13 cellular contexts compared by ENCODE assay signal in the genomic region with DNA sequence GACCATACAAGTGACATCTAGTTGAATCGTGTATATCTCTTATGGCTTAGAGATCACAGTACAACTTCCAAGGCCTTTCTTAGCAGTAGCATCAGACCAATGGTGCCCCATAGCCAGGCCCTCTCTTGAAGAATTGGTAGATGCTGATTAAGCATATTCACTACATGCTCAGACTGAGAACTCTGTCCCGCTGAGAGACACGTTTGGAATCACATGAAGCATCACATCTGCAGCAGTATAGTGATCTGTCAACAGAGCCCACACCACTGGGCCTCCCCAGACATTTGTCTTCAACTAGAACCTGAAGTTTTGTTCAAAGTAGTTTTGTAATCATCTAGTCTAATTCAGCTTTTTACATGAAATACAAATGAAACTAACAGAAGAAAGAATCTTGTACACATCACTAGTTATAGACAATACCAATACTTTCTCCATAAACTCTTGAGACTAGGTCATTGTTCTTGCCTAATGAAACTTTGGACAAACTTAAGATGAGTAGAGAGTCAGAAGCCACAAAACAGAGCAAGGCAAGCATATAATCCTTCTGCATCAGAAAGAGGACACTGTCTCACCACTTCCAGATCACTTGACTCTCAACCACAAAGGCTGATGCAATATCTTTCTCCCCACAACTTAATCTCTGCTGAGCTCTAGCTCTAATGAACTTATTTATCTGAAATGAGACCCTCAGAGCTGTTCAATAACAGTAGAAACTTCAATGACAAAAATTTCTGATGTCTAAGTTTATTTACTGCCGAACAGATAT.
A peak's percentile ranks its signal among the peaks of the same experiment; 100 is the strongest.
DNase-seq lines count a peak whose midpoint lies in the region; ATAC-seq and TF ChIP-seq lines count a peak whose summit lies in the region.
"Had no signal": no experiment of that assay in that cellular context is flagged by ENCODE, and none has a peak within 500 bp of the region (broad histone marks: within the 10 kb centered on the region; RNA-seq: fewer than 3 reads in every experiment).

No MANE protein-coding gene starts in this region.

- no peaks in the 10 kb centered on the region for H4K20me1 ChIP-seq in BLaER1 treated with 17β-estradiol and CSF1 and Interleukin-3, amounts not matched to agents 10 nM and 100 nM

- peak; percentile 15 for DNase-seq in foreskin melanocyte
- DNase-seq in tibial artery: no peak
- DNase-seq in stimulated activated naive B cell treated with anti-CD40 and anti-IgM and Interleukin-4, amounts not matched to agents 10 μg/mL and 1 μg/mL and 100 μg/mL, for 72 hours: no peak
- no peak for DNase-seq in dermis blood vessel endothelial cell
- DNase-seq in RWPE1 (ENCODE audit: low spot score): no peak
- DNase-seq: head of caudate nucleus; NCI-H2171 treated with DMSO at 0.1 percent for 48 hours; stimulated activated CD4-positive, alpha-beta T cell treated with anti-CD3 and anti-CD28 coated beads, Interleukin-2, amount 100 ng/mL, for 48 hours; uterus had no signal

- ATAC-seq in HG03060 (IDR thresholded peaks at IDR 0.05; ENCODE audit: low read depth, unreplicated experiment) (peak; percentile 57), SK-N-SH treated with all-trans-retinoic acid at 6 μM for 48 hours (peak; percentile 36; the same call in 2 of the 3 replicates)
- ATAC-seq in stimulated activated naive B cell treated with anti-CD40 and anti-IgM and Interleukin-4, amounts not matched to agents 10 μg/mL and 1 μg/mL and 100 μg/mL, for 72 hours (replicated peaks): no peak

- peak overlapping the region in 10 of 11 experiments; percentile 20 to 72 (median 50); a peak in 17 of 22 replicates for H3K4me2 ChIP-seq in BLaER1 treated with 17β-estradiol and CSF1 and Interleukin-3, amounts not matched to agents 10 nM and 100 nM

- intact Hi-C loops in tibial artery (cut with DNase I; ENCODE audit: low total_unique reads): no loop called here

- no peak overlapping the region for H3K4me3 Mint-ChIP-seq in stimulated activated naive B cell treated with anti-CD40 and anti-IgM and Interleukin-4, amounts not matched to agents 10 μg/mL and 1 μg/mL and 100 μg/mL, for 72 hours
- H3K4me3 Mint-ChIP-seq: activated naive CD4-positive, alpha-beta T cell treated with anti-CD3 and anti-CD28 coated beads, Interleukin-2, amount 50 U/mL, for 24 hours had no signal

- no peak overlapping the region for H3K4me3 ChIP-seq in BLaER1 treated with 17β-estradiol and CSF1 and Interleukin-3, amounts not matched to agents 10 nM and 100 nM
- no peak overlapping the region for H3K4me3 ChIP-seq in tibial artery
- H3K4me3 ChIP-seq: uterus had no signal

- TF ChIP-seq CTCF in tibial artery (IDR thresholded peaks at IDR 0.05): no peak
- TF ChIP-seq CTCF in RWPE1 (conservative IDR thresholded peaks at IDR 0.05; ENCODE audit: low read depth): no peak

- no peaks in the 10 kb centered on the region for H3K27me3 ChIP-seq in BLaER1 treated with 17β-estradiol and CSF1 and Interleukin-3, amounts not matched to agents 10 nM and 100 nM
- H3K27me3 ChIP-seq in tibial artery: no peaks in the 10 kb centered on the region
- H3K27me3 ChIP-seq: uterus had no signal

- H3K36me3 ChIP-seq in BLaER1 treated with 17β-estradiol and CSF1 and Interleukin-3, amounts not matched to agents 10 nM and 100 nM: no peaks in the 10 kb centered on the region
- no peaks in the 10 kb centered on the region for H3K36me3 ChIP-seq in tibial artery
- H3K36me3 ChIP-seq: uterus had no signal

- H3K27ac Mint-ChIP-seq in stimulated activated naive B cell treated with anti-CD40 and anti-IgM and Interleukin-4, amounts not matched to agents 10 μg/mL and 1 μg/mL and 100 μg/mL, for 72 hours: no peak overlapping the region
- H3K27ac Mint-ChIP-seq: activated naive CD4-positive, alpha-beta T cell treated with anti-CD3 and anti-CD28 coated beads, Interleukin-2, amount 50 U/mL, for 24 hours had no signal

- POLR2A ChIA-PET in RWPE1 (lab: Yijun Ruan, JAX; ENCODE audit: low non-redundant PET): no interaction called here

- H3K9me3 Mint-ChIP-seq in stimulated activated naive B cell treated with anti-CD40 and anti-IgM and Interleukin-4, amounts not matched to agents 10 μg/mL and 1 μg/mL and 100 μg/mL, for 72 hours: peaks cover 4 to 9% of the 10 kb centered on the region in 2 donors

- CTCF ChIA-PET in RWPE1 (lab: Yijun Ruan, JAX): no interaction called here

- peak overlapping the region; percentile 12 to 69 (median 50); a peak in 17 of 22 replicates for H3K27ac ChIP-seq in BLaER1 treated with 17β-estradiol and CSF1 and Interleukin-3, amounts not matched to agents 10 nM and 100 nM
- H3K27ac ChIP-seq in tibial artery: no peak overlapping the region
- no peak overlapping the region for H3K27ac ChIP-seq in RWPE1
- H3K27ac ChIP-seq: uterus had no signal

- H3K4me1 ChIP-seq in BLaER1 treated with 17β-estradiol and CSF1 and Interleukin-3, amounts not matched to agents 10 nM and 100 nM: peaks cover 10 to 26% (median 18%) of the 10 kb centered on the region in 10 experiments; a peak in 18 of 20 replicates
- peaks cover 0 to 12% (median 0%) of the 10 kb centered on the region in 4 donors for H3K4me1 ChIP-seq in tibial artery
- H3K4me1 ChIP-seq: uterus had no signal

- H3K9ac ChIP-seq in BLaER1 treated with 17β-estradiol and CSF1 and Interleukin-3, amounts not matched to agents 10 nM and 100 nM: peak overlapping the region in 1 of 11 experiments; percentile 4; a peak in 1 of 22 replicates

- no peaks in the 10 kb centered on the region for H3K27me3 Mint-ChIP-seq in stimulated activated naive B cell treated with anti-CD40 and anti-IgM and Interleukin-4, amounts not matched to agents 10 μg/mL and 1 μg/mL and 100 μg/mL, for 72 hours
- H3K27me3 Mint-ChIP-seq: activated naive CD4-positive, alpha-beta T cell treated with anti-CD3 and anti-CD28 coated beads, Interleukin-2, amount 50 U/mL, for 24 hours had no signal

- H3K9me3 ChIP-seq in BLaER1 treated with 17β-estradiol and CSF1 and Interleukin-3, amounts not matched to agents 10 nM and 100 nM (replicated peaks in 1 of 11): peaks cover 6 to 14% (median 11%) of the 10 kb centered on the region in 11 experiments; a peak in 19 of 22 replicates
- H3K9me3 ChIP-seq in tibial artery: no peaks in the 10 kb centered on the region
- H3K9me3 ChIP-seq: uterus had no signal

- no peaks in the 10 kb centered on the region for H3K36me3 Mint-ChIP-seq in stimulated activated naive B cell treated with anti-CD40 and anti-IgM and Interleukin-4, amounts not matched to agents 10 μg/mL and 1 μg/mL and 100 μg/mL, for 72 hours
- H3K36me3 Mint-ChIP-seq: activated naive CD4-positive, alpha-beta T cell treated with anti-CD3 and anti-CD28 coated beads, Interleukin-2, amount 50 U/mL, for 24 hours had no signal

- no peaks in the 10 kb centered on the region for H3K4me1 Mint-ChIP-seq in stimulated activated naive B cell treated with anti-CD40 and anti-IgM and Interleukin-4, amounts not matched to agents 10 μg/mL and 1 μg/mL and 100 μg/mL, for 72 hours
- H3K4me1 Mint-ChIP-seq: activated naive CD4-positive, alpha-beta T cell treated with anti-CD3 and anti-CD28 coated beads, Interleukin-2, amount 50 U/mL, for 24 hours had no signal

TF ChIP-seq in SK-N-SH treated with all-trans-retinoic acid at 6 μM for 48 hours, 23 proteins besides CTCF, POLR2A, EP300 and RAD21:
- TF ChIP-seq GLIS3 (CRISPR knock-in tag; IDR thresholded peaks at IDR 0.05): no peak
- no peak for TF ChIP-seq RARB (CRISPR knock-in tag; IDR thresholded peaks at IDR 0.05)

Comparison
In these comparisons a context has a peak if more than half of its experiments do, and no peak if none do; other contexts are left out.
1. H3K27ac ChIP-seq: peak in BLaER1 treated with 17β-estradiol and CSF1 and Interleukin-3, amounts not matched to agents 10 nM and 100 nM (11 of 11); none in tibial artery (0 of 2) and RWPE1 (single experiment).
2. ATAC-seq: peak in HG03060 (single experiment) and SK-N-SH treated with all-trans-retinoic acid at 6 μM for 48 hours (single experiment); none in stimulated activated naive B cell treated with anti-CD40 and anti-IgM and Interleukin-4, amounts not matched to agents 10 μg/mL and 1 μg/mL and 100 μg/mL, for 72 hours (0 of 2).